9 cellular contexts compared by ENCODE assay signal in genomic region chr9:133701321-133701980, GRCh38. TPM values are rescaled to one million over a fixed set of nuclear protein-coding genes. Genes with fewer than 3 reads are reported as not detected.
DNase-seq lines count a peak whose midpoint lies in the region; TF ChIP-seq lines count a peak whose summit lies in the region.
"Had no signal": no experiment of that assay in that cellular context is flagged by ENCODE, and none has a peak within 500 bp of the region (broad histone marks: within the 10 kb centered on the region; RNA-seq: fewer than 3 reads in every experiment).

No MANE protein-coding gene starts in this region.

- no peaks in the 10 kb centered on the region for H4K20me1 ChIP-seq in osteoblast (ENCODE audit: insufficient read depth, low read length)

- no peak overlapping the region for H3K4me3 ChIP-seq in BE2C (ENCODE audit: low read depth, low read length)
- no peak overlapping the region for H3K4me3 ChIP-seq in osteoblast (ENCODE audit: insufficient read depth, low read length)
- no peak overlapping the region for H3K4me3 ChIP-seq in esophagus squamous epithelium

- WGBS in esophagus squamous epithelium, 2 donors: 41 to 68% methylated on average over 4 to 23 of the region's 33 CpGs

- peak; percentile 4 for DNase-seq in BE2C
- DNase-seq in activated CD4-positive, CD25-positive, alpha-beta regulatory T cell treated with anti-CD3 and anti-CD28 coated beads, Interleukin-2, amount 50 U/mL, for 72 hours: peak; percentile 48
- peak in 36 of 56 donors; percentile 24 to 84 (median 52) for DNase-seq in amygdala (lab: John Stamatoyannopoulos, UW)
- DNase-seq in osteoblast (ENCODE audit: insufficient read length, low spot score, missing footprints): peak; percentile 90
- DNase-seq in A172 (ENCODE audit: low spot score): no peak
- DNase-seq in NCI-H446 (lab: John Stamatoyannopoulos, UW): no peak
- DNase-seq in esophagus squamous epithelium (lab: John Stamatoyannopoulos, UW): no peak
- DNase-seq in NCI-H510A (lab: John Stamatoyannopoulos, UW): no peak

- H3K27ac ChIP-seq in osteoblast (ENCODE audit: low read depth, low read length) (no peak overlapping the region), esophagus squamous epithelium (peak overlapping the region in 2 of 4 donors; percentile 46 to 50)
- H3K27ac ChIP-seq: SK-N-MC had no signal

- no peak overlapping the region for H3K4me2 ChIP-seq in osteoblast (ENCODE audit: insufficient read depth, low read length)

- TF ChIP-seq CTCF in BE2C (IDR thresholded peaks at IDR 0.05; ENCODE audit: low read depth, low read length): no peak
- no peak for TF ChIP-seq CTCF in osteoblast (IDR thresholded peaks at IDR 0.05; ENCODE audit: extremely low read depth, low read depth, low read length)
- no peak for TF ChIP-seq CTCF in esophagus squamous epithelium (IDR thresholded peaks at IDR 0.05)

- H3K27me3 ChIP-seq in BE2C (no peaks in the 10 kb centered on the region), osteoblast (ENCODE audit: insufficient read depth, low read length) (no peaks in the 10 kb centered on the region), esophagus squamous epithelium (peaks cover 0 to 43% (median 6%) of the 10 kb centered on the region in 4 donors)

- intact Hi-C loops in esophagus squamous epithelium (cut with DNase I): no loop called here

- TF ChIP-seq POLR2A in esophagus squamous epithelium (IDR thresholded peaks at IDR 0.05): no peak

- H3K9me3 ChIP-seq in BE2C: no peaks in the 10 kb centered on the region
- H3K9me3 ChIP-seq in osteoblast (ENCODE audit: low read depth, low read length): no peaks in the 10 kb centered on the region
- H3K9me3 ChIP-seq in esophagus squamous epithelium: no peaks in the 10 kb centered on the region

- no peaks in the 10 kb centered on the region for H3K79me2 ChIP-seq in osteoblast (ENCODE audit: insufficient read depth, low read length)

- peaks cover 6% of the 10 kb centered on the region; the same call in 1 of the 2 replicates for H3K4me1 ChIP-seq in BE2C
- H3K4me1 ChIP-seq in osteoblast (ENCODE audit: insufficient read depth, low read length): peaks cover 3% of the 10 kb centered on the region
- H3K4me1 ChIP-seq in esophagus squamous epithelium: peaks cover 8 to 33% (median 12%) of the 10 kb centered on the region in 3 donors

- H3K36me3 ChIP-seq in BE2C (no peaks in the 10 kb centered on the region), osteoblast (ENCODE audit: insufficient read depth, low read length) (no peaks in the 10 kb centered on the region), esophagus squamous epithelium (no peaks in the 10 kb centered on the region)

- H2AFZ ChIP-seq in osteoblast (ENCODE audit: low read length): no peak overlapping the region

RNA-seq across cellular contexts. Expression of gene SARDH, which starts 36.7 kb away (rescaled TPM):
- 6.3 TPM for polyA plus RNA-seq in BE2C (2012; ENCODE audit: insufficient read depth, insufficient read length, low read depth)
- 5.4 and 10.9 TPM in 2 replicates for total RNA-seq in osteoblast
- total RNA-seq in A172 (2014; rRNA removed; shearing (Covaris generic)): 30.5 and 31.0 TPM in 2 replicates
- under 1 TPM in 2 of 4 donors, not detected in 2; 0.26 to 0.57 TPM for total RNA-seq in esophagus squamous epithelium

Comparison
In these comparisons a context has a peak if more than half of its experiments do, and no peak if none do; other contexts are left out.
1. DNase-seq: peak in BE2C (single experiment), activated CD4-positive, CD25-positive, alpha-beta regulatory T cell treated with anti-CD3 and anti-CD28 coated beads, Interleukin-2, amount 50 U/mL, for 72 hours (single experiment), amygdala (36 of 56) and osteoblast (single experiment); none in A172 (single experiment), NCI-H446 (0 of 2), esophagus squamous epithelium (single experiment) and NCI-H510A (single experiment).